In genomic region chr10:98212204-98212603, GRCh38 we compare ENCODE assay signal across 17 cellular contexts. TPM values are rescaled to one million over a fixed set of nuclear protein-coding genes. Genes with fewer than 3 reads are reported as not detected.
"Had no signal": no experiment of that assay in that cellular context is flagged by ENCODE, and none has a peak within 500 bp of the region (broad histone marks: within the 10 kb centered on the region; RNA-seq: fewer than 3 reads in every experiment).

No MANE protein-coding gene starts in this region.

- H3K27me3 Mint-ChIP-seq: activated CD4-positive, alpha-beta memory T cell treated with anti-CD3 and anti-CD28 coated beads, Interleukin-2, amount 10 ng/mL, durations not matched to agents 7 days and 5 days; activated naive CD8-positive, alpha-beta T cell treated with anti-CD3 and anti-CD28 coated beads, Interleukin-2, amount 50 U/mL, for 24 hours; stimulated activated naive B cell treated with anti-CD40 and anti-IgM and Interleukin-4, amounts not matched to agents 10 μg/mL and 1 μg/mL and 100 μg/mL, for 72 hours had no signal

- H3K4me3 Mint-ChIP-seq: activated CD4-positive, alpha-beta memory T cell treated with anti-CD3 and anti-CD28 coated beads, Interleukin-2, amount 10 ng/mL, durations not matched to agents 7 days and 5 days; activated naive CD4-positive, alpha-beta T cell treated with anti-CD3 and anti-CD28 coated beads for 36 hours; activated naive CD8-positive, alpha-beta T cell treated with anti-CD3 and anti-CD28 coated beads, Interleukin-2, amount 50 U/mL, for 24 hours; nephron; stimulated activated naive B cell treated with anti-CD40 and anti-IgM and Interleukin-4, amounts not matched to agents 10 μg/mL and 1 μg/mL and 100 μg/mL, for 72 hours had no signal

- H3K4me1 Mint-ChIP-seq: nephron had no signal

- H3K27ac Mint-ChIP-seq: activated CD4-positive, alpha-beta memory T cell treated with anti-CD3 and anti-CD28 coated beads, Interleukin-2, amount 10 ng/mL, durations not matched to agents 7 days and 5 days; activated naive CD4-positive, alpha-beta T cell treated with anti-CD3 and anti-CD28 coated beads for 36 hours; activated naive CD8-positive, alpha-beta T cell treated with anti-CD3 and anti-CD28 coated beads, Interleukin-2, amount 50 U/mL, for 24 hours; activated T-helper 2 cell treated with anti-CD3 and anti-CD28 coated beads, Interferon-gamma antibody, Interleukin-2, Interleukin-4, amounts not matched to agents 10 μg/mL and 5 μg/mL and 100 μg/mL, durations not matched to agents 14 hours and 24 hours and 36 hours; nephron; stimulated activated naive B cell treated with anti-CD40 and anti-IgM and Interleukin-4, amounts not matched to agents 10 μg/mL and 1 μg/mL and 100 μg/mL, for 72 hours had no signal

- DNase-seq: activated CD4-positive, alpha-beta memory T cell treated with anti-CD3 and anti-CD28 coated beads, Interleukin-2, amount 10 ng/mL, durations not matched to agents 7 days and 5 days; activated CD4-positive, alpha-beta T cell treated with anti-CD3 and anti-CD28 coated beads for 48 hours; activated CD4-positive, CD25-positive, alpha-beta regulatory T cell; activated naive CD4-positive, alpha-beta T cell treated with anti-CD3 and anti-CD28 coated beads for 36 hours; activated naive CD8-positive, alpha-beta T cell treated with anti-CD3 and anti-CD28 coated beads, Interleukin-2, amount 50 U/mL, for 24 hours; activated T-cell treated with anti-CD3 and anti-CD28 coated beads, Interleukin-2, amount 50 U/mL, for 1 hour; anterior cingulate cortex; brain microvascular endothelial cell; effector CD4-positive, alpha-beta T cell; esophagus squamous epithelium; lower lobe of right lung; stimulated activated naive B cell treated with anti-CD40 and anti-IgM and Interleukin-4, amounts not matched to agents 10 μg/mL and 1 μg/mL and 100 μg/mL, for 72 hours; T-helper 1 cell; T1000; thyroid gland had no signal

- ATAC-seq: activated naive CD8-positive, alpha-beta T cell treated with anti-CD3 and anti-CD28 coated beads, Interleukin-2, amount 50 U/mL, for 24 hours; lower lobe of right lung; stimulated activated naive B cell treated with anti-CD40 and anti-IgM and Interleukin-4, amounts not matched to agents 10 μg/mL and 1 μg/mL and 100 μg/mL, for 72 hours had no signal

RNA-seq across cellular contexts. Expression of gene LOXL4, which starts 55.8 kb away (rescaled TPM):
- total RNA-seq: activated CD4-positive, alpha-beta memory T cell treated with anti-CD3 and anti-CD28 coated beads, Interleukin-2, amount 10 ng/mL, durations not matched to agents 7 days and 5 days; activated naive CD4-positive, alpha-beta T cell treated with anti-CD3 and anti-CD28 coated beads for 36 hours; activated T-helper 2 cell treated with anti-CD3 and anti-CD28 coated beads, Interferon-gamma antibody, Interleukin-2, Interleukin-4, amounts not matched to agents 10 μg/mL and 5 μg/mL and 100 μg/mL, durations not matched to agents 14 hours and 24 hours and 36 hours had no signal
